Comparison of ENCODE assay signal across 17 cellular contexts in the genomic region with DNA sequence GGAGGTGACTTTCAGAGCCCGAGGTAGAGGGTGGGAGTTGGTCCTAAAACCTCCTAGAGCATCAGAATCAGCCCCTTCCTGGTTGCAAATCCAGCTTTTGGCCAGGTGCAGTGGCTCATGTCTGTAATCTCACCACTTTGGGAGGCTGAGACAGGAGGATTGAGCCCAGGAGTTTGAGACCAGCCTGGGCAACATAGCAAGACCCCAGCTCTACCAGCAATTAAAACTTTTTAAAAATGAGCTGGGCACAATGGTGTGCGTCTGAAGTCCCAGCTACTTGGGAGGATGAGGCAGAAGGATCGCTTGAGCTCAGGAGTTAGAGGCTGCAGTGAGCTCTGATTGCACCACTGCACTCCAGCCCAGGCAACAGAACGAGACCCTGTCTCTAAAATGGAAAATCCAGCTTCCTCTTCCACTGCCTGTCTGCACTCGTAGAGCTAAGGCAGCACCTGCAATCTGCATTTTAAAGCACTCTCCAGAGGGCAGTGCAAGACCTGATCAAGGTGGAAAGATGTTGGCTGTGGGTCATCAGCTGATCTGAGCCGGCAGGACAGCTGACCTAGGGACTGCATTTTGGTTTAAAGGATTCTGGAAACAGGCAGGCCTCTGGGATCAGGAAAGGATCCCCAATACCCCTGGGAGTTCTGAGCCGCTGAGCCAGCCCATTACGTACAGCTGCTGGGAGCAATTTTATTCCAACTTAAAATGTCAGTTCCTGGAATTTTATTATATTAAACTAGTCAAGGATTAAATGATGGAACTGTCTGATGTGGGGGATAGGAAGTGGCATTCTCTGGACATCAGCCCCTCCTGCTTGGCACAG. TPM values are rescaled to one million over a fixed set of nuclear protein-coding genes. Genes with fewer than 3 reads are reported as not detected.
A peak's percentile ranks its signal among the peaks of the same experiment; 100 is the strongest.
DNase-seq lines count a peak whose midpoint lies in the region; ATAC-seq and TF ChIP-seq lines count a peak whose summit lies in the region.
"Had no signal": no experiment of that assay in that cellular context is flagged by ENCODE, and none has a peak within 500 bp of the region (broad histone marks: within the 10 kb centered on the region; RNA-seq: fewer than 3 reads in every experiment).

No MANE protein-coding gene starts in this region.

- peaks cover 31% of the 10 kb centered on the region for H3K4me1 Mint-ChIP-seq in activated CD4-positive, alpha-beta memory T cell treated with anti-CD3 and anti-CD28 coated beads, Interleukin-2, amount 10 ng/mL, durations not matched to agents 7 days and 5 days

- WGBS in neuronal stem cell (ENCODE audit: extremely low coverage in 2 of 2, insufficient read length in 2 of 2, insufficient replicate concordance in 1 of 2), 2 donors = no CpG with 5 or more reads among the region's 8 CpGs

- H3K14ac ChIP-seq in neuronal stem cell (ENCODE audit: low read length) = no peak overlapping the region

- POLR2A ChIA-PET in HEK293 (lab: Yijun Ruan, JAX) = interaction anchor here (1.1 kb wide), 1 partner anchor 10 kb away, joined by 3 read pairs; no protein-coding TSS in a partner anchor
- POLR2A ChIA-PET in activated CD4-positive, alpha-beta memory T cell treated with anti-CD3 and anti-CD28 coated beads, Interleukin-2, amount 10 ng/mL, durations not matched to agents 7 days and 5 days (lab: Charles Lee) = interaction anchor here (0.8 to 1.8 kb wide), 2 partner anchors 18 to 28 kb away, joined by 3 to 5 read pairs; no protein-coding TSS in a partner anchor

- no peak overlapping the region for H3K27ac Mint-ChIP-seq in activated CD4-positive, alpha-beta memory T cell treated with anti-CD3 and anti-CD28 coated beads, Interleukin-2, amount 10 ng/mL, durations not matched to agents 7 days and 5 days
- H3K27ac Mint-ChIP-seq: activated CD8-positive, alpha-beta T cell treated with anti-CD3 and anti-CD28 coated beads, Interleukin-2, amount 10 ng/mL, durations not matched to agents 7 days and 5 days had no signal

- no peak overlapping the region for H3K4me3 Mint-ChIP-seq in activated CD4-positive, alpha-beta memory T cell treated with anti-CD3 and anti-CD28 coated beads, Interleukin-2, amount 10 ng/mL, durations not matched to agents 7 days and 5 days

- H3K27me3 ChIP-seq in OCI-LY3 (ENCODE audit: low read depth, low read length) (no peaks in the 10 kb centered on the region), neuronal stem cell (ENCODE audit: control insufficient read depth in 3 of 3, insufficient read depth in 3 of 3, low read depth in 1 of 3, low read length in 3 of 3) (peaks cover 0 to 59% (median 10%) of the 10 kb centered on the region in 3 experiments)

- CTCF ChIA-PET in HEK293 (lab: Yijun Ruan, JAX) = interaction anchor here (0.6 to 2.1 kb wide), 4 partner anchors 18 to 125 kb away, joined by 3 to 6 read pairs (median 4); no protein-coding TSS in a partner anchor
- CTCF ChIA-PET in activated CD4-positive, alpha-beta memory T cell treated with anti-CD3 and anti-CD28 coated beads, Interleukin-2, amount 10 ng/mL, durations not matched to agents 7 days and 5 days (lab: Charles Lee) = no interaction called here

- DNase-seq in NCI-H1417 (lab: John Stamatoyannopoulos, UW) = peak in 2 of 3 experiments; percentile 15 to 68
- no peak for DNase-seq in NCI-H1417 treated with DMSO at 0.1 percent for 48 hours (lab: John Stamatoyannopoulos, UW)
- no peak for DNase-seq in neuronal stem cell (ENCODE audit: low spot score)
- no peak for DNase-seq in caudate nucleus (lab: John Stamatoyannopoulos, UW)
- DNase-seq in activated CD4-positive, alpha-beta memory T cell treated with anti-CD3 and anti-CD28 coated beads, Interleukin-2, amount 10 ng/mL, durations not matched to agents 7 days and 5 days = no peak
- DNase-seq: activated CD8-positive, alpha-beta T cell treated with anti-CD3 and anti-CD28 coated beads, Interleukin-2, amount 10 ng/mL, durations not matched to agents 7 days and 5 days; CD4-positive, alpha-beta memory T cell; central memory CD4-positive, alpha-beta T cell; effector CD4-positive, alpha-beta T cell; NCI-H187 treated with DMSO at 0.1 percent for 48 hours; stimulated activated CD4-positive, alpha-beta T cell treated with anti-CD3 and anti-CD28 coated beads, Interleukin-4, amount 100 ng/mL, for 4 hours had no signal

- peak overlapping the region; percentile 91 for H3K4me2 ChIP-seq in OCI-LY3 (ENCODE audit: low read length)
- H3K4me2 ChIP-seq in neuronal stem cell (ENCODE audit: insufficient read depth, low read length, poor library complexity, severe bottlenecking) = no peak overlapping the region

- H3K79me1 ChIP-seq in neuronal stem cell (ENCODE audit: low read depth, low read length) = peaks cover 3% of the 10 kb centered on the region

- no peaks in the 10 kb centered on the region for H3K9me3 Mint-ChIP-seq in activated CD4-positive, alpha-beta memory T cell treated with anti-CD3 and anti-CD28 coated beads, Interleukin-2, amount 10 ng/mL, durations not matched to agents 7 days and 5 days
- H3K9me3 Mint-ChIP-seq: activated T-helper 1 cell treated with anti-CD3 and anti-CD28 coated beads, Interleukin-12 subunit alpha, Interleukin-12 subunit beta, Interleukin-2, Interleukin-4 antibody, amounts not matched to agents 30 ng/mL and 10 ng/mL and 1 ng/mL, durations not matched to agents 14 hours and 24 hours and 36 hours; CD4-positive, alpha-beta memory T cell had no signal

- H3K4me3 ChIP-seq in HEK293 (ENCODE audit: low read depth, low read length) (no peak overlapping the region), OCI-LY3 (ENCODE audit: low read length) (no peak overlapping the region), neuronal stem cell (ENCODE audit: low read length in 2 of 2) (no peak overlapping the region)
- H3K4me3 ChIP-seq: tibial nerve had no signal

- H3K9me3 ChIP-seq in HEK293 (ENCODE audit: control insufficient read depth, insufficient read depth, low read depth, low read length) (no peaks in the 10 kb centered on the region), OCI-LY3 (ENCODE audit: insufficient read depth, low read length) (no peaks in the 10 kb centered on the region), neuronal stem cell (replicated peaks in 1 of 2; ENCODE audit: control insufficient read depth in 2 of 2, insufficient read depth in 1 of 2, low read depth in 1 of 2, low read length in 2 of 2) (peaks cover 0 to 4% of the 10 kb centered on the region in 2 donors)
- H3K9me3 ChIP-seq: tibial nerve had no signal

- peaks cover 32% of the 10 kb centered on the region for H3K79me2 ChIP-seq in OCI-LY3 (ENCODE audit: low read length)

- H3K4ac ChIP-seq in neuronal stem cell (ENCODE audit: low read length) = no peak overlapping the region

- peaks cover 50% of the 10 kb centered on the region for H3K27me3 Mint-ChIP-seq in activated CD4-positive, alpha-beta memory T cell treated with anti-CD3 and anti-CD28 coated beads, Interleukin-2, amount 10 ng/mL, durations not matched to agents 7 days and 5 days

- peaks cover 22% of the 10 kb centered on the region for H4K20me1 ChIP-seq in OCI-LY3 (ENCODE audit: insufficient read depth, low read length)

- no peak overlapping the region for H3K23ac ChIP-seq in neuronal stem cell (ENCODE audit: low read depth, low read length, poor library complexity)

- H2BK15ac ChIP-seq in neuronal stem cell (ENCODE audit: low read length) = no peak overlapping the region

- H3K4me1 ChIP-seq in HEK293 (ENCODE audit: control insufficient read depth, insufficient read depth, low read length) = no peaks in the 10 kb centered on the region; the same call in 1 of the 2 replicates
- peaks cover 36% of the 10 kb centered on the region for H3K4me1 ChIP-seq in OCI-LY3 (ENCODE audit: low read length)
- H3K4me1 ChIP-seq in neuronal stem cell (ENCODE audit: control insufficient read depth in 2 of 2, insufficient read depth in 1 of 2, low read depth in 1 of 2, low read length in 2 of 2) = peaks cover 7 to 16% of the 10 kb centered on the region in 2 donors

- TF ChIP-seq CTCF in HEK293 (tag by site-specific recombination; IDR thresholded peaks at IDR 0.05) (no peak), OCI-LY3 (IDR thresholded peaks at IDR 0.05; ENCODE audit: low read depth, low read length) (peak; percentile 27; the same call in 1 of the 2 replicates)

- H2BK12ac ChIP-seq in neuronal stem cell (ENCODE audit: low read length) = no peak overlapping the region

- H3K36me3 ChIP-seq in HEK293 (ENCODE audit: control insufficient read depth in 2 of 2, insufficient read depth in 1 of 2, low read length in 2 of 2) (no peaks in the 10 kb centered on the region), OCI-LY3 (replicated peaks; ENCODE audit: low read depth, low read length) (peaks cover 16% of the 10 kb centered on the region), neuronal stem cell (replicated peaks in 1 of 2; ENCODE audit: control insufficient read depth in 2 of 2, insufficient read depth in 2 of 2, low read length in 2 of 2) (no peaks in the 10 kb centered on the region)
- H3K36me3 ChIP-seq: tibial nerve had no signal

- no peak overlapping the region for H2BK5ac ChIP-seq in neuronal stem cell (ENCODE audit: low read length)

- H4K8ac ChIP-seq in neuronal stem cell (ENCODE audit: low read depth, low read length) = no peak overlapping the region

- peak overlapping the region; percentile 32 for H3K18ac ChIP-seq in neuronal stem cell (ENCODE audit: low read length)

- no peak for ATAC-seq in GM19467 (IDR thresholded peaks at IDR 0.05; ENCODE audit: unreplicated experiment)
- ATAC-seq: activated CD8-positive, alpha-beta T cell treated with anti-CD3 and anti-CD28 coated beads, Interleukin-2, amount 10 ng/mL, durations not matched to agents 7 days and 5 days had no signal

- H2AFZ ChIP-seq in OCI-LY3 (ENCODE audit: low read depth, low read length) (no peak overlapping the region), neuronal stem cell (ENCODE audit: low read length) (no peak overlapping the region)

- no peak overlapping the region for H3K27ac ChIP-seq in HEK293 (ENCODE audit: extremely low read depth, low read depth, low read length)
- no peak overlapping the region for H3K27ac ChIP-seq in OCI-LY3 (ENCODE audit: low read length)
- no peak overlapping the region for H3K27ac ChIP-seq in neuronal stem cell (replicated peaks; ENCODE audit: low read length)
- no peak overlapping the region for H3K27ac ChIP-seq in caudate nucleus (ENCODE audit: low read depth, low read length)
- H3K27ac ChIP-seq: tibial nerve had no signal

- H3K9ac ChIP-seq in OCI-LY3 (ENCODE audit: low read length) (no peak overlapping the region), neuronal stem cell (ENCODE audit: low read depth, low read length, poor library complexity) (no peak overlapping the region)

- no peaks in the 10 kb centered on the region for H3K36me3 Mint-ChIP-seq in activated CD4-positive, alpha-beta memory T cell treated with anti-CD3 and anti-CD28 coated beads, Interleukin-2, amount 10 ng/mL, durations not matched to agents 7 days and 5 days (ENCODE audit: low read depth)

- no peak overlapping the region for H4K91ac ChIP-seq in neuronal stem cell (ENCODE audit: low read depth, low read length, poor library complexity)

- peak overlapping the region; percentile 51 for H2AK5ac ChIP-seq in neuronal stem cell (ENCODE audit: low read depth, low read length)

- no peak overlapping the region for H2BK120ac ChIP-seq in neuronal stem cell (ENCODE audit: low read depth, low read length)

RNA-seq across cellular contexts. Expression of a gene that starts 1.8 kb away (rescaled TPM):
- 13.2 TPM for polyA plus RNA-seq in neuronal stem cell (2013, experiment 1 of 2)
- polyA plus RNA-seq in neuronal stem cell (2013, experiment 2 of 2) = 12.4 TPM
- 10 to 100 TPM; 29.2 to 30.1 TPM for total RNA-seq in activated CD4-positive, alpha-beta memory T cell treated with anti-CD3 and anti-CD28 coated beads, Interleukin-2, amount 10 ng/mL, durations not matched to agents 7 days and 5 days
- total RNA-seq: osteoblast had no signal

Comparison
In these comparisons a context has a peak if more than half of its experiments do, and no peak if none do; other contexts are left out.
1. DNase-seq: peak in NCI-H1417 (2 of 3); none in NCI-H1417 treated with DMSO at 0.1 percent for 48 hours (single experiment), neuronal stem cell (single experiment), caudate nucleus (0 of 61) and activated CD4-positive, alpha-beta memory T cell treated with anti-CD3 and anti-CD28 coated beads, Interleukin-2, amount 10 ng/mL, durations not matched to agents 7 days and 5 days (single experiment).